8 cellular contexts compared by ENCODE assay signal in genomic region chr16:4372315-4372577, GRCh38. TPM values are rescaled to one million over a fixed set of nuclear protein-coding genes. Genes with fewer than 3 reads are reported as not detected.
DNase-seq lines count a peak whose midpoint lies in the region; ATAC-seq and TF ChIP-seq lines count a peak whose summit lies in the region.

No MANE protein-coding gene starts in this region.

- peak; percentile 1 for ATAC-seq in stimulated activated effector memory CD8-positive, alpha-beta T cell treated with anti-CD3 and anti-CD28 coated beads, Interleukin-12 subunit alpha, Interleukin-12 subunit beta, amount 100 ng/mL, for 72 hours
- ATAC-seq in GM21367 (IDR thresholded peaks at IDR 0.05; ENCODE audit: unreplicated experiment) (no peak), HG03354 (IDR thresholded peaks at IDR 0.05; ENCODE audit: poor library complexity, severe bottlenecking, unreplicated experiment) (no peak)

- TF ChIP-seq CTCF in HEK293 (tag by site-specific recombination; IDR thresholded peaks at IDR 0.05) = no peak

- DNase-seq in activated T-helper 2 cell treated with anti-CD3 and anti-CD28 coated beads, Interferon-gamma antibody, Interleukin-2, Interleukin-4, amounts not matched to agents 10 μg/mL and 5 μg/mL and 100 μg/mL, durations not matched to agents 14 hours and 24 hours and 36 hours (ENCODE audit: low spot score) = no peak
- no peak for DNase-seq in stimulated activated effector memory CD8-positive, alpha-beta T cell treated with anti-CD3 and anti-CD28 coated beads, Interleukin-12 subunit alpha, Interleukin-12 subunit beta, amount 100 ng/mL, for 72 hours (ENCODE audit: low spot score in 2 of 2)
- DNase-seq in ACHN (no peak), NCI-H2107 treated with DMSO at 0.1 percent for 48 hours (lab: John Stamatoyannopoulos, UW; ENCODE audit: unreplicated experiment) (no peak)

- no peaks in the 10 kb centered on the region for H3K27me3 Mint-ChIP-seq in activated T-helper 2 cell treated with anti-CD3 and anti-CD28 coated beads, Interferon-gamma antibody, Interleukin-2, Interleukin-4, amounts not matched to agents 10 μg/mL and 5 μg/mL and 100 μg/mL, durations not matched to agents 14 hours and 24 hours and 36 hours (ENCODE audit: low read depth)

- H3K9ac ChIP-seq in iPS-18a (ENCODE audit: low read length) = no peak overlapping the region

- H3K9me3 ChIP-seq in HEK293 (ENCODE audit: control insufficient read depth, insufficient read depth, low read depth, low read length) = no peaks in the 10 kb centered on the region
- no peaks in the 10 kb centered on the region for H3K9me3 ChIP-seq in iPS-18a (ENCODE audit: control insufficient read depth, low read depth, low read length)

- H3K4me1 ChIP-seq in HEK293 (ENCODE audit: control insufficient read depth, insufficient read depth, low read length) = peaks cover 21% of the 10 kb centered on the region
- H3K4me1 ChIP-seq in iPS-18a (ENCODE audit: control insufficient read depth, low read depth, low read length) = peaks cover 23% of the 10 kb centered on the region

- H3K36me3 ChIP-seq in HEK293 (ENCODE audit: control insufficient read depth in 2 of 2, insufficient read depth in 1 of 2, low read length in 2 of 2) (no peaks in the 10 kb centered on the region; a peak in 1 of 3 replicates), iPS-18a (ENCODE audit: control insufficient read depth, low read depth, low read length) (no peaks in the 10 kb centered on the region)

- H3K27ac ChIP-seq in HEK293 (ENCODE audit: extremely low read depth, low read depth, low read length) = no peak overlapping the region; the same call in 1 of the 2 replicates
- no peak overlapping the region for H3K27ac ChIP-seq in iPS-18a (ENCODE audit: low read length)

- intact Hi-C loops in activated T-helper 2 cell treated with anti-CD3 and anti-CD28 coated beads, Interferon-gamma antibody, Interleukin-2, Interleukin-4, amounts not matched to agents 10 μg/mL and 5 μg/mL and 100 μg/mL, durations not matched to agents 14 hours and 24 hours and 36 hours (cut with micrococcal nuclease) = no loop called here

- in situ Hi-C loops in ACHN (cut with HindIII; ENCODE audit: low pct_ligation_motif_present, low pct_unique_long_range_greater_than_20kb, low sequenced_read_pairs) = no loop called here

- peak overlapping the region; percentile 52 for H3K4me3 Mint-ChIP-seq in activated T-helper 2 cell treated with anti-CD3 and anti-CD28 coated beads, Interferon-gamma antibody, Interleukin-2, Interleukin-4, amounts not matched to agents 10 μg/mL and 5 μg/mL and 100 μg/mL, durations not matched to agents 14 hours and 24 hours and 36 hours (ENCODE audit: low read depth)
- H3K4me3 Mint-ChIP-seq in stimulated activated effector memory CD8-positive, alpha-beta T cell treated with anti-CD3 and anti-CD28 coated beads, Interleukin-12 subunit alpha, Interleukin-12 subunit beta, amount 100 ng/mL, for 72 hours = peak overlapping the region; percentile 66

- H3K4me1 Mint-ChIP-seq in activated T-helper 2 cell treated with anti-CD3 and anti-CD28 coated beads, Interferon-gamma antibody, Interleukin-2, Interleukin-4, amounts not matched to agents 10 μg/mL and 5 μg/mL and 100 μg/mL, durations not matched to agents 14 hours and 24 hours and 36 hours (ENCODE audit: low read depth) = no peaks in the 10 kb centered on the region
- peaks cover 42% of the 10 kb centered on the region for H3K4me1 Mint-ChIP-seq in stimulated activated effector memory CD8-positive, alpha-beta T cell treated with anti-CD3 and anti-CD28 coated beads, Interleukin-12 subunit alpha, Interleukin-12 subunit beta, amount 100 ng/mL, for 72 hours

- H3K4me3 ChIP-seq in HEK293 (ENCODE audit: low read depth, low read length) (peak overlapping the region; percentile 45), iPS-18a (ENCODE audit: low read length) (peak overlapping the region; percentile 76)

- POLR2A ChIA-PET in HEK293 (lab: Yijun Ruan, JAX) = interaction anchor here (0.5 kb wide), 1 partner anchor 705 kb away, joined by 4 read pairs; no protein-coding TSS in a partner anchor

- H3K36me3 Mint-ChIP-seq in activated T-helper 2 cell treated with anti-CD3 and anti-CD28 coated beads, Interferon-gamma antibody, Interleukin-2, Interleukin-4, amounts not matched to agents 10 μg/mL and 5 μg/mL and 100 μg/mL, durations not matched to agents 14 hours and 24 hours and 36 hours (ENCODE audit: low read depth) = peaks cover 7% of the 10 kb centered on the region
- peaks cover 21% of the 10 kb centered on the region for H3K36me3 Mint-ChIP-seq in stimulated activated effector memory CD8-positive, alpha-beta T cell treated with anti-CD3 and anti-CD28 coated beads, Interleukin-12 subunit alpha, Interleukin-12 subunit beta, amount 100 ng/mL, for 72 hours

- H3K27me3 ChIP-seq in iPS-18a (ENCODE audit: control insufficient read depth, insufficient read depth, low read length) = peaks cover 9% of the 10 kb centered on the region

- no peaks in the 10 kb centered on the region for H3K9me3 Mint-ChIP-seq in activated T-helper 2 cell treated with anti-CD3 and anti-CD28 coated beads, Interferon-gamma antibody, Interleukin-2, Interleukin-4, amounts not matched to agents 10 μg/mL and 5 μg/mL and 100 μg/mL, durations not matched to agents 14 hours and 24 hours and 36 hours
- no peaks in the 10 kb centered on the region for H3K9me3 Mint-ChIP-seq in stimulated activated effector memory CD8-positive, alpha-beta T cell treated with anti-CD3 and anti-CD28 coated beads, Interleukin-12 subunit alpha, Interleukin-12 subunit beta, amount 100 ng/mL, for 72 hours

- CTCF ChIA-PET in HEK293 (lab: Yijun Ruan, JAX) = no interaction called here

- H3K27ac Mint-ChIP-seq in activated T-helper 2 cell treated with anti-CD3 and anti-CD28 coated beads, Interferon-gamma antibody, Interleukin-2, Interleukin-4, amounts not matched to agents 10 μg/mL and 5 μg/mL and 100 μg/mL, durations not matched to agents 14 hours and 24 hours and 36 hours = no peak overlapping the region
- no peak overlapping the region for H3K27ac Mint-ChIP-seq in stimulated activated effector memory CD8-positive, alpha-beta T cell treated with anti-CD3 and anti-CD28 coated beads, Interleukin-12 subunit alpha, Interleukin-12 subunit beta, amount 100 ng/mL, for 72 hours

TF ChIP-seq in HEK293, 187 proteins besides CTCF, POLR2A, EP300 and RAD21 (continues in another document):
- TF ChIP-seq KLF8 (tag by site-specific recombination; IDR thresholded peaks at IDR 0.05) (peak; percentile 15; the same call in 1 of the 2 replicates), GLIS2 (tag by site-specific recombination; IDR thresholded peaks at IDR 0.05) (peak; percentile 9; the same call in 1 of the 2 replicates), ZBTB48 (tag by site-specific recombination; IDR thresholded peaks at IDR 0.05) (no peak), ZBTB20 (tag by site-specific recombination; IDR thresholded peaks at IDR 0.05) (0 out of 2 replicates have a peak, but pooled peaks have one; percentile 6), KLF10 (tag by site-specific recombination; IDR thresholded peaks at IDR 0.05) (no peak), ZFHX2 (tag by site-specific recombination; conservative IDR thresholded peaks at IDR 0.05) (peak; percentile 23; the same call in 1 of the 2 replicates), ZNF174 (tag by site-specific recombination; IDR thresholded peaks at IDR 0.05) (no peak), ZIC2 (tag by site-specific recombination; IDR thresholded peaks at IDR 0.05) (peak; percentile 48), PATZ1 (tag by site-specific recombination; IDR thresholded peaks at IDR 0.05) (peak; percentile 10; the same call in 1 of the 2 replicates), GLIS1 (tag by site-specific recombination; IDR thresholded peaks at IDR 0.05) (peak; percentile 61), ZNF776 (tag by site-specific recombination; IDR thresholded peaks at IDR 0.05; ENCODE audit: borderline replicate concordance) (no peak), ZNF521 (tag by site-specific recombination; IDR thresholded peaks at IDR 0.05) (no peak), KLF16 (tag by site-specific recombination; IDR thresholded peaks at IDR 0.05) (no peak), GFI1B (tag by site-specific recombination; IDR thresholded peaks at IDR 0.05) (no peak), ZNF223 (tag by site-specific recombination; IDR thresholded peaks at IDR 0.05) (no peak), ZNF335 (tag by site-specific recombination; conservative IDR thresholded peaks at IDR 0.05) (peak; percentile 71)

RNA-seq across cellular contexts. Expression of gene VASN, which starts 0.6 kb away (rescaled TPM):
- 0.16 TPM in 1 of 2 replicates, not detected in the other for total RNA-seq in activated T-helper 2 cell treated with anti-CD3 and anti-CD28 coated beads, Interferon-gamma antibody, Interleukin-2, Interleukin-4, amounts not matched to agents 10 μg/mL and 5 μg/mL and 100 μg/mL, durations not matched to agents 14 hours and 24 hours and 36 hours

RNA-seq across cellular contexts. Expression of gene PAM16, which starts 21.1 kb away (rescaled TPM):
- total RNA-seq in activated T-helper 2 cell treated with anti-CD3 and anti-CD28 coated beads, Interferon-gamma antibody, Interleukin-2, Interleukin-4, amounts not matched to agents 10 μg/mL and 5 μg/mL and 100 μg/mL, durations not matched to agents 14 hours and 24 hours and 36 hours = 73.1 and 73.8 TPM in 2 replicates

RNA-seq across cellular contexts. Expression of gene CORO7, which starts 44.1 kb away (rescaled TPM):
- 92.5 and 101 TPM in 2 replicates for total RNA-seq in activated T-helper 2 cell treated with anti-CD3 and anti-CD28 coated beads, Interferon-gamma antibody, Interleukin-2, Interleukin-4, amounts not matched to agents 10 μg/mL and 5 μg/mL and 100 μg/mL, durations not matched to agents 14 hours and 24 hours and 36 hours

RNA-seq across cellular contexts. Expression of gene DNAJA3, which starts 53.4 kb away (rescaled TPM):
- 77.1 and 88.4 TPM in 2 replicates for total RNA-seq in activated T-helper 2 cell treated with anti-CD3 and anti-CD28 coated beads, Interferon-gamma antibody, Interleukin-2, Interleukin-4, amounts not matched to agents 10 μg/mL and 5 μg/mL and 100 μg/mL, durations not matched to agents 14 hours and 24 hours and 36 hours

RNA-seq across cellular contexts. Expression of gene GLIS2, which starts 56.4 kb away (rescaled TPM):
- total RNA-seq in activated T-helper 2 cell treated with anti-CD3 and anti-CD28 coated beads, Interferon-gamma antibody, Interleukin-2, Interleukin-4, amounts not matched to agents 10 μg/mL and 5 μg/mL and 100 μg/mL, durations not matched to agents 14 hours and 24 hours and 36 hours = 2.1 and 2.5 TPM in 2 replicates
